In the genomic region with DNA sequence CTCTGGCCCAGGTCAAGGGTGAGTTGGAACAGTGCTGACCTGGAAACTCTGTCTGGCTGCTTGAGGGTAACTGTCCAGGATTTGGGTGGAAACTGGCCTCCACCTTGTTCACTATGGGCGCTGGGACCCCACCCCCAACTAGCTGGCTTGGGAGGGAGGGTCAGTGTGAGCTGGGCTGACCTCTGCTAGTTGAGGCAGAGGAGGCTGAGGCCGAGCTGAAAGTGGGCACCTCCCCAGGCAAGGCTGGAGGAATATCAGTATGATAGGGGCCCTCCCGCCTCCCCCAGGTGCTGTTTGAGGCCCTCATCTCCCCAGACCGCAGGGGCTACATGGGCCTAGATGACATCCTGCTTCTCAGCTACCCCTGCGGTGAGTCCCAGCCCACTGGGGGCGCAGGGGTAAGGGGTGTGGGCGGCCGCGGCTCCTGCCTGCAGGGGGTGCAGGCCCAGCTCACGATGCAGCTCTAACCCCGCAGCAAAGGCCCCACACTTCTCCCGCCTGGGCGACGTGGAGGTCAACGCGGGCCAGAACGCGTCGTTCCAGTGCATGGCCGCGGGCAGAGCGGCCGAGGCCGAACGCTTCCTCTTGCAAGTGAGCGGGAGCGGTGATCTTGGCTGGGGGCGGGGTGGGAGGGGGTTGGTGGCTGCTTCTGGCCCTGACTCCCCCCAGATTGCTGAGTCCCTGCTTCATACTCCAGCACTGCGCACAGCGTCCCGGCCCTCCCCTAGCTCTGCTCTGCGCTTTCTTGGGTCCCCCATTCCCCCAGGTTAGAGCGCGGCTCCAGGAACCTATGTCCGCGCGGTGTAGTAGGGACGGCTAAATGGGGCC, we compare ENCODE assay signal across 1 cellular context.
TF ChIP-seq lines count a peak whose summit lies in the region.

No MANE protein-coding gene starts in this region.

TF ChIP-seq in SK-N-SH treated with all-trans-retinoic acid at 6 μM for 48 hours, 23 proteins besides CTCF, POLR2A, EP300 and RAD21 (continued from another document):
- TF ChIP-seq TSHZ2 (CRISPR knock-in tag; IDR thresholded peaks at IDR 0.05): no peak
